In the genomic region with DNA sequence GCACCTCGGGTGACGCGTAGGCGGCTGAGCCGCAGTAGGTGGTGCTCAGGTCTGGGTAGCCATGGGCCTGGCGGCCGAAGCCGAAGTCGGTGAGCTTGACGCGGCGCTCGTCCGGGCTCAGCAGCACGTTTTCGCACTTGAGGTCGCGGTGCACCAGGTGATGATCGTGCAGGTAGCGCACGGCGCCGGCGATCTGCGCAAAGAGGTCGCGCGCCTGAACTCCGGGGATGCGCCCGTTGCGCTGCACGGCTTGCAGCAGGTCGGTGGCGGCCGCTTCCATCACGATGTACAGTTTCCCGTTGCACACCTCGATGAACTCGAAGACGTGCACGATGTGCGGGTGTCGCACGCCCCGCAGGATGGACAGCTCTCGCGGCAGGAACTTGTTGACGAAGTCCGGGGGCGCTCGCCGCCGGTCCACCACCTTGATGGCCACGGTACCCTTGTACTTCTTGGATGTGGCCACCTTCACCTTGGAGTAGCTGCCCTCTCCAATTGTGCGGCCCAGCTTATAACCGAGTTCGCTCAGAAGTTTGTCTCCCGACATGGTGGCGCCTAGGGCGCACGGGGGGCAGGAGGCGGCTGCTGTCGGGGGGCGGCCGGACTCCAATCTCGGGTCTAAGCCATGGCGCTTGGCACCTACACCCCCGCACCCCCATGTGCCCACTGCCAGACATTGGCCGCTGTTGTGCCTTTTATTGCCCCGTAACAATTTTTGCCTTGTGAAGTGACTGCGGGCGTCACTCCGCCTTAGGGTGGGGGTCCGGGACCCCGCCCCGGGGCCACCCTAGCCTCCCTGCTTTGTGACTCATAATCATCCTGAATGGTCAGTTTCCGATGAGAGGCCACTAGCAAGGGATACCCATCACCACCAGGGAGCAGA, we compare ENCODE assay signal across 8 cellular contexts. TPM values are rescaled to one million over a fixed set of nuclear protein-coding genes. Genes with fewer than 3 reads are reported as not detected.
A peak's percentile ranks its signal among the peaks of the same experiment; 100 is the strongest.
DNase-seq lines count a peak whose midpoint lies in the region; ATAC-seq and TF ChIP-seq lines count a peak whose summit lies in the region.

A gene (minus strand): TSS at position 668 of the 883 bp plus-strand sequence. CDS start 121 bp downstream, at position 547.

- peak within 1 kb of the TSS; percentile 92 for H3K4me3 Mint-ChIP-seq in activated T-helper 1 cell treated with anti-CD3 and anti-CD28 coated beads, Interleukin-12 subunit alpha, Interleukin-12 subunit beta, Interleukin-2, Interleukin-4 antibody, amounts not matched to agents 30 ng/mL and 10 ng/mL and 1 ng/mL, durations not matched to agents 14 hours and 24 hours and 36 hours
- peak within 1 kb of the TSS; percentile 88 for H3K4me3 Mint-ChIP-seq in stimulated activated effector memory CD8-positive, alpha-beta T cell treated with anti-CD3 and anti-CD28 coated beads, Interleukin-12 subunit alpha, Interleukin-12 subunit beta, amount 100 ng/mL, for 72 hours

- peaks cover 40% of the 10 kb centered on the region for H3K79me2 ChIP-seq in hepatocyte

- intact Hi-C loops in activated T-helper 1 cell treated with anti-CD3 and anti-CD28 coated beads, Interleukin-12 subunit alpha, Interleukin-12 subunit beta, Interleukin-2, Interleukin-4 antibody, amounts not matched to agents 30 ng/mL and 10 ng/mL and 1 ng/mL, durations not matched to agents 14 hours and 24 hours and 36 hours (cut with micrococcal nuclease), result no loop called here

- no peaks in the 10 kb centered on the region for H3K27me3 Mint-ChIP-seq in activated T-helper 1 cell treated with anti-CD3 and anti-CD28 coated beads, Interleukin-12 subunit alpha, Interleukin-12 subunit beta, Interleukin-2, Interleukin-4 antibody, amounts not matched to agents 30 ng/mL and 10 ng/mL and 1 ng/mL, durations not matched to agents 14 hours and 24 hours and 36 hours (ENCODE audit: insufficient read depth)

- no peak for TF ChIP-seq CTCF in HFF-Myc (IDR thresholded peaks at IDR 0.05; ENCODE audit: low read depth, low read length, missing control alignments)
- no peak for TF ChIP-seq CTCF in hepatocyte (IDR thresholded peaks at IDR 0.05; ENCODE audit: poor library complexity)

- DNase-seq in HFF-Myc (ENCODE audit: extremely low read depth, low read depth) (no peak), hepatocyte (ENCODE audit: low spot score) (no peak), NCI-H1694 treated with DMSO at 0.1 percent for 48 hours (lab: John Stamatoyannopoulos, UW) (no peak), DMS53 (lab: John Stamatoyannopoulos, UW) (no peak), MV-4-11 (lab: John Stamatoyannopoulos, UW) (no peak), NOMO-1 treated with dmso at 0.1 percent for 144 hours (lab: John Stamatoyannopoulos, UW; ENCODE audit: unreplicated experiment) (no peak)
- DNase-seq in activated T-helper 1 cell treated with anti-CD3 and anti-CD28 coated beads, Interleukin-12 subunit alpha, Interleukin-12 subunit beta, Interleukin-2, Interleukin-4 antibody, amounts not matched to agents 30 ng/mL and 10 ng/mL and 1 ng/mL, durations not matched to agents 14 hours and 24 hours and 36 hours (ENCODE audit: low spot score), result no peak
- no peak for DNase-seq in stimulated activated effector memory CD8-positive, alpha-beta T cell treated with anti-CD3 and anti-CD28 coated beads, Interleukin-12 subunit alpha, Interleukin-12 subunit beta, amount 100 ng/mL, for 72 hours (ENCODE audit: low spot score in 2 of 2)

- H3K4me2 ChIP-seq in hepatocyte, result peak within 1 kb of the TSS; percentile 93

- H3K9me3 ChIP-seq in hepatocyte (ENCODE audit: low read depth), result no peaks in the 10 kb centered on the region

- H3K27ac ChIP-seq in hepatocyte, result peak within 1 kb of the TSS; percentile 93

- H3K4me3 ChIP-seq in HFF-Myc (replicated peaks; ENCODE audit: low read depth, low read length) (peak within 1 kb of the TSS; percentile 95), hepatocyte (peak within 1 kb of the TSS; percentile 88)

- H3K4me1 ChIP-seq in hepatocyte (ENCODE audit: insufficient read depth), result peaks cover 15% of the 10 kb centered on the region

- H3K27ac Mint-ChIP-seq in activated T-helper 1 cell treated with anti-CD3 and anti-CD28 coated beads, Interleukin-12 subunit alpha, Interleukin-12 subunit beta, Interleukin-2, Interleukin-4 antibody, amounts not matched to agents 30 ng/mL and 10 ng/mL and 1 ng/mL, durations not matched to agents 14 hours and 24 hours and 36 hours, result peak within 1 kb of the TSS; percentile 94
- H3K27ac Mint-ChIP-seq in stimulated activated effector memory CD8-positive, alpha-beta T cell treated with anti-CD3 and anti-CD28 coated beads, Interleukin-12 subunit alpha, Interleukin-12 subunit beta, amount 100 ng/mL, for 72 hours, result peak within 1 kb of the TSS; percentile 94

- no peak for ATAC-seq in stimulated activated effector memory CD8-positive, alpha-beta T cell treated with anti-CD3 and anti-CD28 coated beads, Interleukin-12 subunit alpha, Interleukin-12 subunit beta, amount 100 ng/mL, for 72 hours

- WGBS in hepatocyte (ENCODE audit: low lambda C conversion rate, missing lambda C conversion rate), result 97% methylated on average over 74 of the region's 78 CpGs

- H3K27me3 ChIP-seq in hepatocyte, result no peaks in the 10 kb centered on the region

- H3K36me3 Mint-ChIP-seq in activated T-helper 1 cell treated with anti-CD3 and anti-CD28 coated beads, Interleukin-12 subunit alpha, Interleukin-12 subunit beta, Interleukin-2, Interleukin-4 antibody, amounts not matched to agents 30 ng/mL and 10 ng/mL and 1 ng/mL, durations not matched to agents 14 hours and 24 hours and 36 hours (ENCODE audit: low read depth), result peaks cover 15% of the 10 kb centered on the region
- peaks cover 50% of the 10 kb centered on the region for H3K36me3 Mint-ChIP-seq in stimulated activated effector memory CD8-positive, alpha-beta T cell treated with anti-CD3 and anti-CD28 coated beads, Interleukin-12 subunit alpha, Interleukin-12 subunit beta, amount 100 ng/mL, for 72 hours

- peaks cover 5% of the 10 kb centered on the region for H3K4me1 Mint-ChIP-seq in activated T-helper 1 cell treated with anti-CD3 and anti-CD28 coated beads, Interleukin-12 subunit alpha, Interleukin-12 subunit beta, Interleukin-2, Interleukin-4 antibody, amounts not matched to agents 30 ng/mL and 10 ng/mL and 1 ng/mL, durations not matched to agents 14 hours and 24 hours and 36 hours (ENCODE audit: low read depth)
- peaks cover 12% of the 10 kb centered on the region for H3K4me1 Mint-ChIP-seq in stimulated activated effector memory CD8-positive, alpha-beta T cell treated with anti-CD3 and anti-CD28 coated beads, Interleukin-12 subunit alpha, Interleukin-12 subunit beta, amount 100 ng/mL, for 72 hours

- H3K36me3 ChIP-seq in hepatocyte (replicated peaks; ENCODE audit: insufficient read depth, low read depth), result no peaks in the 10 kb centered on the region

- peak within 1 kb of the TSS; percentile 93 for H2AFZ ChIP-seq in hepatocyte

- H3K9me2 ChIP-seq in hepatocyte (replicated peaks; ENCODE audit: insufficient read depth), result no peaks in the 10 kb centered on the region

- no peaks in the 10 kb centered on the region for H3K9me3 Mint-ChIP-seq in activated T-helper 1 cell treated with anti-CD3 and anti-CD28 coated beads, Interleukin-12 subunit alpha, Interleukin-12 subunit beta, Interleukin-2, Interleukin-4 antibody, amounts not matched to agents 30 ng/mL and 10 ng/mL and 1 ng/mL, durations not matched to agents 14 hours and 24 hours and 36 hours
- no peaks in the 10 kb centered on the region for H3K9me3 Mint-ChIP-seq in stimulated activated effector memory CD8-positive, alpha-beta T cell treated with anti-CD3 and anti-CD28 coated beads, Interleukin-12 subunit alpha, Interleukin-12 subunit beta, amount 100 ng/mL, for 72 hours

- H4K20me1 ChIP-seq in hepatocyte (ENCODE audit: insufficient read depth, poor library complexity, severe bottlenecking), result no peaks in the 10 kb centered on the region

RNA-seq across cellular contexts. Expression of the gene that starts here (rescaled TPM):
- total RNA-seq in activated T-helper 1 cell treated with anti-CD3 and anti-CD28 coated beads, Interleukin-12 subunit alpha, Interleukin-12 subunit beta, Interleukin-2, Interleukin-4 antibody, amounts not matched to agents 30 ng/mL and 10 ng/mL and 1 ng/mL, durations not matched to agents 14 hours and 24 hours and 36 hours, result 3.0 and 4.1 TPM in 2 replicates
- total RNA-seq in hepatocyte, result 0.87 and 1.1 TPM in 2 replicates
- 1.3 TPM in 1 of 2 replicates, not detected in the other for polyA plus RNA-seq in hepatocyte
